In genomic region chr18:12296457-12296856, GRCh38 we compare ENCODE assay signal across 1 cellular context.
TF ChIP-seq lines count a peak whose summit lies in the region.

No MANE protein-coding gene starts in this region.

TF ChIP-seq in K562, 482 proteins besides CTCF, POLR2A, EP300 and RAD21 (continued from another document):
- no peak for TF ChIP-seq PBX2 (CRISPR knock-in tag; IDR thresholded peaks at IDR 0.05; ENCODE audit: low read depth)
- peak; percentile 69 for TF ChIP-seq PBX2 (tag; conservative IDR thresholded peaks at IDR 0.05; ENCODE audit: low read depth)
- peak; percentile 83 for TF ChIP-seq MEIS2 (IDR thresholded peaks at IDR 0.05; ENCODE audit: partially characterized antibody)
- no peak for TF ChIP-seq CHD4 (IDR thresholded peaks at IDR 0.05; ENCODE audit: insufficient read depth, insufficient replicate concordance, low read depth, low read length, poor library complexity, severe bottlenecking)
- 0 out of 2 replicates have a peak, but pooled peaks have one; percentile 17 for TF ChIP-seq ZBTB7A (IDR thresholded peaks at IDR 0.05; ENCODE audit: borderline replicate concordance, control insufficient read depth, low read depth, low read length)
